Comparison of ENCODE assay signal across 18 cellular contexts in genomic region chr1:9373614-9374013, GRCh38.
DNase-seq lines count a peak whose midpoint lies in the region; ATAC-seq and TF ChIP-seq lines count a peak whose summit lies in the region.
"Had no signal": no experiment of that assay in that cellular context is flagged by ENCODE, and none has a peak within 500 bp of the region (broad histone marks: within the 10 kb centered on the region; RNA-seq: fewer than 3 reads in every experiment).

No MANE protein-coding gene starts in this region.

- TF ChIP-seq CTCF in coronary artery (IDR thresholded peaks at IDR 0.05) (no peak), mucosa of descending colon (IDR thresholded peaks at IDR 0.05) (no peak), type B pancreatic cell (conservative IDR thresholded peaks at IDR 0.05) (no peak), osteoblast (IDR thresholded peaks at IDR 0.05; ENCODE audit: extremely low read depth, low read depth, low read length) (no peak)

- H3K27ac Mint-ChIP-seq in type B pancreatic cell: peak overlapping the region; percentile 37
- H3K27ac Mint-ChIP-seq: activated naive CD8-positive, alpha-beta T cell treated with anti-CD3 and anti-CD28 coated beads, Interleukin-2, amount 50 U/mL, for 24 hours; activated T-cell treated with anti-CD3 and anti-CD28 coated beads, Interleukin-2, amount 50 U/mL, for 72 hours had no signal

- POLR2A ChIA-PET in HEK293T (lab: Yijun Ruan, JAX): interaction anchor here (0.8 kb wide), 1 partner anchor 12 kb away, joined by 4 read pairs; no protein-coding TSS in a partner anchor

- H3K36me3 ChIP-seq in mucosa of descending colon (ENCODE audit: low read depth): no peaks in the 10 kb centered on the region
- peaks cover 7% of the 10 kb centered on the region for H3K36me3 ChIP-seq in osteoblast (ENCODE audit: insufficient read depth, low read length)
- H3K36me3 ChIP-seq: gastrocnemius medialis, HAP-1 had no signal

- H3K4me1 Mint-ChIP-seq in type B pancreatic cell (ENCODE audit: unreplicated experiment): peaks cover 54% of the 10 kb centered on the region
- H3K4me1 Mint-ChIP-seq: activated naive CD8-positive, alpha-beta T cell treated with anti-CD3 and anti-CD28 coated beads, Interleukin-2, amount 50 U/mL, for 24 hours had no signal

- H3K4me1 ChIP-seq in mucosa of descending colon (ENCODE audit: low read depth): peaks cover 19% of the 10 kb centered on the region
- peaks cover 11% of the 10 kb centered on the region for H3K4me1 ChIP-seq in osteoblast (ENCODE audit: insufficient read depth, low read length)

- peak overlapping the region; percentile 88 to 91 for H3K27ac ChIP-seq in coronary artery
- no peak overlapping the region for H3K27ac ChIP-seq in osteoblast (ENCODE audit: low read depth, low read length)

- H3K9me3 Mint-ChIP-seq in type B pancreatic cell: no peaks in the 10 kb centered on the region
- H3K9me3 Mint-ChIP-seq: activated naive CD8-positive, alpha-beta T cell treated with anti-CD3 and anti-CD28 coated beads, Interleukin-2, amount 50 U/mL, for 24 hours; activated T-cell treated with anti-CD3 and anti-CD28 coated beads, Interleukin-2, amount 50 U/mL, for 72 hours; IgD-negative memory B cell had no signal

- H3K4me2 ChIP-seq in osteoblast (ENCODE audit: insufficient read depth, low read length): no peak overlapping the region

- DNase-seq in SIG-M5 treated with dmso at 0.1 percent for 504 hours (lab: John Stamatoyannopoulos, UW; ENCODE audit: unreplicated experiment) (peak; percentile 23), SIG-M5 (lab: John Stamatoyannopoulos, UW) (no peak), coronary artery (ENCODE audit: low spot score) (no peak), mucosa of descending colon (peak in 1 of 3 donors; percentile 55), type B pancreatic cell (ENCODE audit: extremely low spot score, unreplicated experiment) (no peak), HEK293T (ENCODE audit: extremely low spot score) (no peak), osteoblast (ENCODE audit: insufficient read length, low spot score, missing footprints) (no peak), NCI-H526 treated with DMSO at 0.1 percent for 48 hours (lab: John Stamatoyannopoulos, UW) (no peak)
- DNase-seq: activated naive CD8-positive, alpha-beta T cell treated with anti-CD3 and anti-CD28 coated beads, Interleukin-2, amount 50 U/mL, for 24 hours; activated T-cell treated with anti-CD3 and anti-CD28 coated beads, Interleukin-2, amount 50 U/mL, for 72 hours; central memory CD4-positive, alpha-beta T cell; gastrocnemius medialis; GDM1; NCI-H1105 treated with DMSO at 0.1 percent for 48 hours; NCI-H446; stimulated activated naive CD4-positive, alpha-beta T cell had no signal

- H3K4me3 ChIP-seq in coronary artery (no peak overlapping the region), mucosa of descending colon (no peak overlapping the region), osteoblast (ENCODE audit: insufficient read depth, low read length) (no peak overlapping the region)
- H3K4me3 ChIP-seq: gastrocnemius medialis, HAP-1 had no signal

- H4K20me1 ChIP-seq in osteoblast (ENCODE audit: insufficient read depth, low read length): peaks cover 3% of the 10 kb centered on the region

- peak; percentile 49 for ATAC-seq in mucosa of descending colon
- ATAC-seq: activated naive CD8-positive, alpha-beta T cell treated with anti-CD3 and anti-CD28 coated beads, Interleukin-2, amount 50 U/mL, for 24 hours; activated T-cell treated with anti-CD3 and anti-CD28 coated beads, Interleukin-2, amount 50 U/mL, for 72 hours; gastrocnemius medialis had no signal

- no peaks in the 10 kb centered on the region for H3K27me3 ChIP-seq in osteoblast (ENCODE audit: insufficient read depth, low read length)
- H3K27me3 ChIP-seq: gastrocnemius medialis had no signal

- H3K79me2 ChIP-seq in osteoblast (ENCODE audit: insufficient read depth, low read length): no peaks in the 10 kb centered on the region

- intact Hi-C loops in mucosa of descending colon (cut with DNase I, micrococcal nuclease): no loop called here

- no peaks in the 10 kb centered on the region for H3K9me3 ChIP-seq in mucosa of descending colon
- no peaks in the 10 kb centered on the region for H3K9me3 ChIP-seq in osteoblast (ENCODE audit: low read depth, low read length)
- H3K9me3 ChIP-seq: gastrocnemius medialis, HAP-1 had no signal

- H3K27me3 Mint-ChIP-seq in type B pancreatic cell: peaks cover 3% of the 10 kb centered on the region
- H3K27me3 Mint-ChIP-seq: activated naive CD8-positive, alpha-beta T cell treated with anti-CD3 and anti-CD28 coated beads, Interleukin-2, amount 50 U/mL, for 24 hours; IgD-negative memory B cell had no signal

- CTCF ChIA-PET in HEK293T (lab: Yijun Ruan, JAX): no interaction called here

- no peaks in the 10 kb centered on the region for H3K36me3 Mint-ChIP-seq in type B pancreatic cell

- H2AFZ ChIP-seq in osteoblast (ENCODE audit: low read length): no peak overlapping the region

- no peak overlapping the region for H3K4me3 Mint-ChIP-seq in type B pancreatic cell
- H3K4me3 Mint-ChIP-seq: activated naive CD8-positive, alpha-beta T cell treated with anti-CD3 and anti-CD28 coated beads, Interleukin-2, amount 50 U/mL, for 24 hours; activated T-cell treated with anti-CD3 and anti-CD28 coated beads, Interleukin-2, amount 50 U/mL, for 72 hours; IgD-negative memory B cell had no signal

TF ChIP-seq in HEK293T, 16 proteins besides CTCF, POLR2A, EP300 and RAD21:
- no peak for TF ChIP-seq L3MBTL2 (conservative IDR thresholded peaks at IDR 0.05)
- TF ChIP-seq FOXA1 (IDR thresholded peaks at IDR 0.05): no peak
- no peak for TF ChIP-seq ZNF384 (IDR thresholded peaks at IDR 0.05)
- TF ChIP-seq HDGF (IDR thresholded peaks at IDR 0.05; ENCODE audit: borderline replicate concordance): no peak
- TF ChIP-seq PKNOX1 (IDR thresholded peaks at IDR 0.05): no peak
- TF ChIP-seq ARNT (IDR thresholded peaks at IDR 0.05): no peak
- no peak for TF ChIP-seq NFRKB (IDR thresholded peaks at IDR 0.05)
- no peak for TF ChIP-seq FOXM1 (IDR thresholded peaks at IDR 0.05; ENCODE audit: borderline replicate concordance)
- TF ChIP-seq BHLHE40 (IDR thresholded peaks at IDR 0.05; ENCODE audit: borderline replicate concordance): no peak
- no peak for TF ChIP-seq FOXK2 (IDR thresholded peaks at IDR 0.05)
- no peak for TF ChIP-seq CTBP1 (IDR thresholded peaks at IDR 0.05; ENCODE audit: borderline replicate concordance)
- no peak for TF ChIP-seq ELF4 (IDR thresholded peaks at IDR 0.05)
- TF ChIP-seq LEF1 (IDR thresholded peaks at IDR 0.05; ENCODE audit: borderline replicate concordance): no peak
- no peak for TF ChIP-seq SUZ12 (IDR thresholded peaks at IDR 0.05)
- TF ChIP-seq SP1 (IDR thresholded peaks at IDR 0.05): no peak
- no peak for TF ChIP-seq TARDBP (IDR thresholded peaks at IDR 0.05)
